2 cellular contexts compared by ENCODE assay signal in the genomic region with DNA sequence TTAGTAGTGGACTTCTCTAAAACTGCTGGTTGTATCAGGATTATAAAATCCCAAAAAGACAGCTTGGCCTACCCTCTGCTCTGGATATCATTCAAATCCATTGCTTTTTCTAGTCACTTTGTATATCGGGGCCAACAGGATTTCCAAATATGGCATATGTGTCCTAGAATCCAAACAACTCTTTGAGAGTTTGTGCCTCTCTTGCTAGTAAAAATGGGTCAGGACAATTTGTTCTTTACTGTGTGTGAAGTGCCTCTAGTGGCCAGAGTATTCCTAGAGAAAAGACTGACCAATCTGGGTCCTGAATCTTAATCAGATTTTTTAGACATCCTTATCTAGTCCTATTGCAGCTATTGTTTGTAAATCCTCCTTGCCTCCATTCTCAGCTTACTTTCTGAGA.
A peak's percentile ranks its signal among the peaks of the same experiment; 100 is the strongest.
TF ChIP-seq lines count a peak whose summit lies in the region.

No MANE protein-coding gene starts in this region.

TF ChIP-seq in liver, 16 proteins besides CTCF, POLR2A, EP300 and RAD21:
- TF ChIP-seq TAF1 (conservative IDR thresholded peaks at IDR 0.05) (no peak), GABPA (IDR thresholded peaks at IDR 0.05 in 1 of 2, conservative IDR thresholded peaks at IDR 0.05 in 1 of 2) (no peak), HNF4G (IDR thresholded peaks at IDR 0.05) (no peak), YY1 (IDR thresholded peaks at IDR 0.05) (peak; percentile 41), SP1 (IDR thresholded peaks at IDR 0.05) (peak; percentile 49), RXRA (IDR thresholded peaks at IDR 0.05) (peak; percentile 9 to 57), FOXA2 (IDR thresholded peaks at IDR 0.05) (no peak), JUND (IDR thresholded peaks at IDR 0.05) (peak in 1 of 2 donors; percentile 14), NR2F2 (IDR thresholded peaks at IDR 0.05) (no peak), FOXA1 (IDR thresholded peaks at IDR 0.05) (no peak), EGR1 (IDR thresholded peaks at IDR 0.05; ENCODE audit: low read depth in 2 of 2) (no peak), HNF4A (conservative IDR thresholded peaks at IDR 0.05) (peak in 1 of 2 donors; percentile 50)
- TF ChIP-seq, protein P1, sequence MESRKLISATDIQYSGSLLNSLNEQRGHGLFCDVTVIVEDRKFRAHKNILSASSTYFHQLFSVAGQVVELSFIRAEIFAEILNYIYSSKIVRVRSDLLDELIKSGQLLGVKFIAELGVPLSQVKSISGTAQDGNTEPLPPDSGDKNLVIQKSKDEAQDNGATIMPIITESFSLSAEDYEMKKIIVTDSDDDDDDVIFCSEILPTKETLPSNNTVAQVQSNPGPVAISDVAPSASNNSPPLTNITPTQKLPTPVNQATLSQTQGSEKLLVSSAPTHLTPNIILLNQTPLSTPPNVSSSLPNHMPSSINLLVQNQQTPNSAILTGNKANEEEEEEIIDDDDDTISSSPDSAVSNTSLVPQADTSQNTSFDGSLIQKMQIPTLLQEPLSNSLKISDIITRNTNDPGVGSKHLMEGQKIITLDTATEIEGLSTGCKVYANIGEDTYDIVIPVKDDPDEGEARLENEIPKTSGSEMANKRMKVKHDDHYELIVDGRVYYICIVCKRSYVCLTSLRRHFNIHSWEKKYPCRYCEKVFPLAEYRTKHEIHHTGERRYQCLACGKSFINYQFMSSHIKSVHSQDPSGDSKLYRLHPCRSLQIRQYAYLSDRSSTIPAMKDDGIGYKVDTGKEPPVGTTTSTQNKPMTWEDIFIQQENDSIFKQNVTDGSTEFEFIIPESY (IDR thresholded peaks at IDR 0.05), result no peak
- TF ChIP-seq, protein P2, sequence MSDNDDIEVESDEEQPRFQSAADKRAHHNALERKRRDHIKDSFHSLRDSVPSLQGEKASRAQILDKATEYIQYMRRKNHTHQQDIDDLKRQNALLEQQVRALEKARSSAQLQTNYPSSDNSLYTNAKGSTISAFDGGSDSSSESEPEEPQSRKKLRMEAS (IDR thresholded peaks at IDR 0.05), result no peak
- TF ChIP-seq, protein P3, sequence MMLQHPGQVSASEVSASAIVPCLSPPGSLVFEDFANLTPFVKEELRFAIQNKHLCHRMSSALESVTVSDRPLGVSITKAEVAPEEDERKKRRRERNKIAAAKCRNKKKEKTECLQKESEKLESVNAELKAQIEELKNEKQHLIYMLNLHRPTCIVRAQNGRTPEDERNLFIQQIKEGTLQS (IDR thresholded peaks at IDR 0.05), result no peak
- TF ChIP-seq, protein P4, sequence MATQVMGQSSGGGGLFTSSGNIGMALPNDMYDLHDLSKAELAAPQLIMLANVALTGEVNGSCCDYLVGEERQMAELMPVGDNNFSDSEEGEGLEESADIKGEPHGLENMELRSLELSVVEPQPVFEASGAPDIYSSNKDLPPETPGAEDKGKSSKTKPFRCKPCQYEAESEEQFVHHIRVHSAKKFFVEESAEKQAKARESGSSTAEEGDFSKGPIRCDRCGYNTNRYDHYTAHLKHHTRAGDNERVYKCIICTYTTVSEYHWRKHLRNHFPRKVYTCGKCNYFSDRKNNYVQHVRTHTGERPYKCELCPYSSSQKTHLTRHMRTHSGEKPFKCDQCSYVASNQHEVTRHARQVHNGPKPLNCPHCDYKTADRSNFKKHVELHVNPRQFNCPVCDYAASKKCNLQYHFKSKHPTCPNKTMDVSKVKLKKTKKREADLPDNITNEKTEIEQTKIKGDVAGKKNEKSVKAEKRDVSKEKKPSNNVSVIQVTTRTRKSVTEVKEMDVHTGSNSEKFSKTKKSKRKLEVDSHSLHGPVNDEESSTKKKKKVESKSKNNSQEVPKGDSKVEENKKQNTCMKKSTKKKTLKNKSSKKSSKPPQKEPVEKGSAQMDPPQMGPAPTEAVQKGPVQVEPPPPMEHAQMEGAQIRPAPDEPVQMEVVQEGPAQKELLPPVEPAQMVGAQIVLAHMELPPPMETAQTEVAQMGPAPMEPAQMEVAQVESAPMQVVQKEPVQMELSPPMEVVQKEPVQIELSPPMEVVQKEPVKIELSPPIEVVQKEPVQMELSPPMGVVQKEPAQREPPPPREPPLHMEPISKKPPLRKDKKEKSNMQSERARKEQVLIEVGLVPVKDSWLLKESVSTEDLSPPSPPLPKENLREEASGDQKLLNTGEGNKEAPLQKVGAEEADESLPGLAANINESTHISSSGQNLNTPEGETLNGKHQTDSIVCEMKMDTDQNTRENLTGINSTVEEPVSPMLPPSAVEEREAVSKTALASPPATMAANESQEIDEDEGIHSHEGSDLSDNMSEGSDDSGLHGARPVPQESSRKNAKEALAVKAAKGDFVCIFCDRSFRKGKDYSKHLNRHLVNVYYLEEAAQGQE (IDR thresholded peaks at IDR 0.05), result peak; percentile 44

TF ChIP-seq in HepG2, 621 proteins besides CTCF, POLR2A, EP300 and RAD21:
- TF ChIP-seq SMAD9 (CRISPR knock-in tag; IDR thresholded peaks at IDR 0.05), result no peak
- no peak for TF ChIP-seq NR2F2 (IDR thresholded peaks at IDR 0.05; ENCODE audit: borderline replicate concordance, low read depth)
- TF ChIP-seq ZNF329 (CRISPR knock-in tag; IDR thresholded peaks at IDR 0.05; ENCODE audit: low read depth), result no peak
- TF ChIP-seq THAP11 (CRISPR knock-in tag; IDR thresholded peaks at IDR 0.05), result no peak
- no peak for TF ChIP-seq HDAC6 (IDR thresholded peaks at IDR 0.05; ENCODE audit: low read depth, low read length)
- no peak for TF ChIP-seq MEF2D (CRISPR knock-in tag; IDR thresholded peaks at IDR 0.05)
- no peak for TF ChIP-seq ZNF570 (CRISPR knock-in tag; IDR thresholded peaks at IDR 0.05; ENCODE audit: borderline replicate concordance)
- TF ChIP-seq, protein P5, sequence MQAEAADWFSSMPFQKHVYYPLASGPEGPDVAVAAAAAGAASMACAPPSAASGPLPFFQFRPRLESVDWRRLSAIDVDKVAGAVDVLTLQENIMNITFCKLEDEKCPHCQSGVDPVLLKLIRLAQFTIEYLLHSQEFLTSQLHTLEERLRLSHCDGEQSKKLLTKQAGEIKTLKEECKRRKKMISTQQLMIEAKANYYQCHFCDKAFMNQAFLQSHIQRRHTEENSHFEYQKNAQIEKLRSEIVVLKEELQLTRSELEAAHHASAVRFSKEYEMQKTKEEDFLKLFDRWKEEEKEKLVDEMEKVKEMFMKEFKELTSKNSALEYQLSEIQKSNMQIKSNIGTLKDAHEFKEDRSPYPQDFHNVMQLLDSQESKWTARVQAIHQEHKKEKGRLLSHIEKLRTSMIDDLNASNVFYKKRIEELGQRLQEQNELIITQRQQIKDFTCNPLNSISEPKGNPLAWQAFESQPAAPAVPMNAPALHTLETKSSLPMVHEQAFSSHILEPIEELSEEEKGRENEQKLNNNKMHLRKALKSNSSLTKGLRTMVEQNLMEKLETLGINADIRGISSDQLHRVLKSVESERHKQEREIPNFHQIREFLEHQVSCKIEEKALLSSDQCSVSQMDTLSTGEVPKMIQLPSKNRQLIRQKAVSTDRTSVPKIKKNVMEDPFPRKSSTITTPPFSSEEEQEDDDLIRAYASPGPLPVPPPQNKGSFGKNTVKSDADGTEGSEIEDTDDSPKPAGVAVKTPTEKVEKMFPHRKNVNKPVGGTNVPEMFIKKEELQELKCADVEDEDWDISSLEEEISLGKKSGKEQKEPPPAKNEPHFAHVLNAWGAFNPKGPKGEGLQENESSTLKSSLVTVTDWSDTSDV (CRISPR knock-in tag; IDR thresholded peaks at IDR 0.05), result no peak
- no peak for TF ChIP-seq MAFG (CRISPR knock-in tag; IDR thresholded peaks at IDR 0.05)
- TF ChIP-seq, protein P6, sequence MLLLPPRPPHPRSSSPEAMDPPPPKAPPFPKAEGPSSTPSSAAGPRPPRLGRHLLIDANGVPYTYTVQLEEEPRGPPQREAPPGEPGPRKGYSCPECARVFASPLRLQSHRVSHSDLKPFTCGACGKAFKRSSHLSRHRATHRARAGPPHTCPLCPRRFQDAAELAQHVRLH (CRISPR knock-in tag; IDR thresholded peaks at IDR 0.05; ENCODE audit: borderline replicate concordance, low read depth), result no peak
- TF ChIP-seq ZFP90 (CRISPR knock-in tag; IDR thresholded peaks at IDR 0.05; ENCODE audit: borderline replicate concordance), result no peak
- TF ChIP-seq MED1 (CRISPR knock-in tag; IDR thresholded peaks at IDR 0.05), result no peak
- TF ChIP-seq, protein P7, sequence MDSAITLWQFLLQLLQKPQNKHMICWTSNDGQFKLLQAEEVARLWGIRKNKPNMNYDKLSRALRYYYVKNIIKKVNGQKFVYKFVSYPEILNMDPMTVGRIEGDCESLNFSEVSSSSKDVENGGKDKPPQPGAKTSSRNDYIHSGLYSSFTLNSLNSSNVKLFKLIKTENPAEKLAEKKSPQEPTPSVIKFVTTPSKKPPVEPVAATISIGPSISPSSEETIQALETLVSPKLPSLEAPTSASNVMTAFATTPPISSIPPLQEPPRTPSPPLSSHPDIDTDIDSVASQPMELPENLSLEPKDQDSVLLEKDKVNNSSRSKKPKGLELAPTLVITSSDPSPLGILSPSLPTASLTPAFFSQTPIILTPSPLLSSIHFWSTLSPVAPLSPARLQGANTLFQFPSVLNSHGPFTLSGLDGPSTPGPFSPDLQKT (CRISPR knock-in tag; IDR thresholded peaks at IDR 0.05; ENCODE audit: borderline replicate concordance), result no peak
- no peak for TF ChIP-seq CREM (IDR thresholded peaks at IDR 0.05)
- TF ChIP-seq CREM (CRISPR knock-in tag; IDR thresholded peaks at IDR 0.05), result no peak
- TF ChIP-seq, protein P8, sequence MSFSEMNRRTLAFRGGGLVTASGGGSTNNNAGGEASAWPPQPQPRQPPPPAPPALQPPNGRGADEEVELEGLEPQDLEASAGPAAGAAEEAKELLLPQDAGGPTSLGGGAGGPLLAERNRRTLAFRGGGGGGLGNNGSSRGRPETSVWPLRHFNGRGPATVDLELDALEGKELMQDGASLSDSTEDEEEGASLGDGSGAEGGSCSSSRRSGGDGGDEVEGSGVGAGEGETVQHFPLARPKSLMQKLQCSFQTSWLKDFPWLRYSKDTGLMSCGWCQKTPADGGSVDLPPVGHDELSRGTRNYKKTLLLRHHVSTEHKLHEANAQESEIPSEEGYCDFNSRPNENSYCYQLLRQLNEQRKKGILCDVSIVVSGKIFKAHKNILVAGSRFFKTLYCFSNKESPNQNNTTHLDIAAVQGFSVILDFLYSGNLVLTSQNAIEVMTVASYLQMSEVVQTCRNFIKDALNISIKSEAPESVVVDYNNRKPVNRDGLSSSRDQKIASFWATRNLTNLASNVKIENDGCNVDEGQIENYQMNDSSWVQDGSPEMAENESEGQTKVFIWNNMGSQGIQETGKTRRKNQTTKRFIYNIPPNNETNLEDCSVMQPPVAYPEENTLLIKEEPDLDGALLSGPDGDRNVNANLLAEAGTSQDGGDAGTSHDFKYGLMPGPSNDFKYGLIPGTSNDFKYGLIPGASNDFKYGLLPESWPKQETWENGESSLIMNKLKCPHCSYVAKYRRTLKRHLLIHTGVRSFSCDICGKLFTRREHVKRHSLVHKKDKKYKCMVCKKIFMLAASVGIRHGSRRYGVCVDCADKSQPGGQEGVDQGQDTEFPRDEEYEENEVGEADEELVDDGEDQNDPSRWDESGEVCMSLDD (CRISPR knock-in tag; IDR thresholded peaks at IDR 0.05; ENCODE audit: borderline replicate concordance), result no peak
- no peak for TF ChIP-seq ARNT2 (CRISPR knock-in tag; IDR thresholded peaks at IDR 0.05; ENCODE audit: low read depth)
- TF ChIP-seq, protein P9, sequence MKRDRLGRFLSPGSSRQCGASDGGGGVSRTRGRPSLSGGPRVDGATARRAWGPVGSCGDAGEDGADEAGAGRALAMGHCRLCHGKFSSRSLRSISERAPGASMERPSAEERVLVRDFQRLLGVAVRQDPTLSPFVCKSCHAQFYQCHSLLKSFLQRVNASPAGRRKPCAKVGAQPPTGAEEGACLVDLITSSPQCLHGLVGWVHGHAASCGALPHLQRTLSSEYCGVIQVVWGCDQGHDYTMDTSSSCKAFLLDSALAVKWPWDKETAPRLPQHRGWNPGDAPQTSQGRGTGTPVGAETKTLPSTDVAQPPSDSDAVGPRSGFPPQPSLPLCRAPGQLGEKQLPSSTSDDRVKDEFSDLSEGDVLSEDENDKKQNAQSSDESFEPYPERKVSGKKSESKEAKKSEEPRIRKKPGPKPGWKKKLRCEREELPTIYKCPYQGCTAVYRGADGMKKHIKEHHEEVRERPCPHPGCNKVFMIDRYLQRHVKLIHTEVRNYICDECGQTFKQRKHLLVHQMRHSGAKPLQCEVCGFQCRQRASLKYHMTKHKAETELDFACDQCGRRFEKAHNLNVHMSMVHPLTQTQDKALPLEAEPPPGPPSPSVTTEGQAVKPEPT (CRISPR knock-in tag; IDR thresholded peaks at IDR 0.05; ENCODE audit: low read depth), result no peak
